2 cellular contexts compared by ENCODE assay signal in the genomic region with DNA sequence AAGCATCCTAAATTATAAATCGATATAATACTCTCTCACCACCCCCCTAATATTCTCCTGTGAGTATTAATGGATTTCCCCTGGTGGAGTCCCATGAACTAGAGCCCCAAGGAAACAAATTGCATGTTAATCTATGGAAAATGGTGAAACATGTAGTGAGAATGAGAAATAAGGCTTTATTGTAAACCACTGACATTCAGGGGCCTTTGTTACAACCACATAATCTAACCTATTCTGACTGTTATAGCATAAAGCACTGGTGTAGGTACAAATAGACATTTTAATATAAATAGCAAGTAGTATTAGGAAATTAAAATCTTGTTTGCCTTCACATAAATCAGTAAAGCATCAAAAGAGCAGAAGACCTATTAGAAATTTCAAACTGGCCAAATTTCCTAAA.
TF ChIP-seq lines count a peak whose summit lies in the region.

No MANE protein-coding gene starts in this region.

TF ChIP-seq in SK-N-SH, 30 proteins besides CTCF, POLR2A, EP300 and RAD21:
- TF ChIP-seq EZH2phosphoT487 (IDR thresholded peaks at IDR 0.05; ENCODE audit: borderline replicate concordance, low read depth), result no peak
- no peak for TF ChIP-seq RXRA (IDR thresholded peaks at IDR 0.05; ENCODE audit: borderline replicate concordance, low read depth)
- no peak for TF ChIP-seq TAF1 (IDR thresholded peaks at IDR 0.05; ENCODE audit: borderline replicate concordance, low read depth, low read length)
- no peak for TF ChIP-seq CHD2 (IDR thresholded peaks at IDR 0.05; ENCODE audit: low read length, partially characterized antibody)
- TF ChIP-seq ELF1 (IDR thresholded peaks at IDR 0.05), result no peak
- TF ChIP-seq FOSL2 (IDR thresholded peaks at IDR 0.05; ENCODE audit: borderline replicate concordance, low read depth), result no peak

TF ChIP-seq in SK-N-SH treated with all-trans-retinoic acid at 6 μM for 48 hours, 23 proteins besides CTCF, POLR2A, EP300 and RAD21:
- TF ChIP-seq BACH2 (CRISPR knock-in tag; IDR thresholded peaks at IDR 0.05; ENCODE audit: borderline replicate concordance), result no peak
- no peak for TF ChIP-seq PPARA (CRISPR knock-in tag; IDR thresholded peaks at IDR 0.05; ENCODE audit: borderline replicate concordance)
- no peak for TF ChIP-seq RARB (CRISPR knock-in tag; IDR thresholded peaks at IDR 0.05)
- TF ChIP-seq ZC3H10 (CRISPR knock-in tag; IDR thresholded peaks at IDR 0.05), result no peak
- TF ChIP-seq, protein P1, sequence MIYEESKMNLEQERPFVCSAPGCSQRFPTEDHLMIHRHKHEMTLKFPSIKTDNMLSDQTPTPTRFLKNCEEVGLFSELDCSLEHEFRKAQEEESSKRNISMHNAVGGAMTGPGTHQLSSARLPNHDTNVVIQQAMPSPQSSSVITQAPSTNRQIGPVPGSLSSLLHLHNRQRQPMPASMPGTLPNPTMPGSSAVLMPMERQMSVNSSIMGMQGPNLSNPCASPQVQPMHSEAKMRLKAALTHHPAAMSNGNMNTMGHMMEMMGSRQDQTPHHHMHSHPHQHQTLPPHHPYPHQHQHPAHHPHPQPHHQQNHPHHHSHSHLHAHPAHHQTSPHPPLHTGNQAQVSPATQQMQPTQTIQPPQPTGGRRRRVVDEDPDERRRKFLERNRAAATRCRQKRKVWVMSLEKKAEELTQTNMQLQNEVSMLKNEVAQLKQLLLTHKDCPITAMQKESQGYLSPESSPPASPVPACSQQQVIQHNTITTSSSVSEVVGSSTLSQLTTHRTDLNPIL (CRISPR knock-in tag; IDR thresholded peaks at IDR 0.05; ENCODE audit: low read depth), result no peak
- no peak for TF ChIP-seq ARNTL (CRISPR knock-in tag; IDR thresholded peaks at IDR 0.05; ENCODE audit: borderline replicate concordance, low read depth)
- no peak for TF ChIP-seq CSDC2 (CRISPR knock-in tag; IDR thresholded peaks at IDR 0.05)
- no peak for TF ChIP-seq TCF4 (CRISPR knock-in tag; IDR thresholded peaks at IDR 0.05; ENCODE audit: borderline replicate concordance)
- TF ChIP-seq ZNF565 (CRISPR knock-in tag; conservative IDR thresholded peaks at IDR 0.05; ENCODE audit: low read depth), result no peak
